In genomic region chr2:20491739-20492531, GRCh38 we compare ENCODE assay signal across 14 cellular contexts. TPM values are rescaled to one million over a fixed set of nuclear protein-coding genes. Genes with fewer than 3 reads are reported as not detected.
DNase-seq lines count a peak whose midpoint lies in the region; ATAC-seq, FAIRE-seq and TF ChIP-seq lines count a peak whose summit lies in the region.
"Had no signal": no experiment of that assay in that cellular context is flagged by ENCODE, and none has a peak within 500 bp of the region (broad histone marks: within the 10 kb centered on the region; RNA-seq: fewer than 3 reads in every experiment).

No MANE protein-coding gene starts in this region.

- H3K4me3 ChIP-seq in astrocyte (ENCODE audit: insufficient read depth, low read depth, low read length) = no peak overlapping the region
- H3K4me3 ChIP-seq in liver (ENCODE audit: low read depth in 1 of 3, low read length in 3 of 3) = no peak overlapping the region
- no peak overlapping the region for H3K4me3 ChIP-seq in CD4-positive, alpha-beta memory T cell (ENCODE audit: low read length in 2 of 2)
- no peak overlapping the region for H3K4me3 ChIP-seq in mucosa of descending colon
- H3K4me3 ChIP-seq: pancreas had no signal

- no peak for TF ChIP-seq CTCF in astrocyte (IDR thresholded peaks at IDR 0.05; ENCODE audit: insufficient read depth, low read depth, low read length)
- no peak for TF ChIP-seq CTCF in liver (IDR thresholded peaks at IDR 0.05; ENCODE audit: low read depth, low read length, missing input control)
- TF ChIP-seq CTCF in mucosa of descending colon (IDR thresholded peaks at IDR 0.05) = no peak

- intact Hi-C loops in activated CD4-positive, alpha-beta T cell treated with anti-CD3 and anti-CD28 coated beads, Interleukin-2, amount 10 ng/mL, durations not matched to agents 24 days and 14 days (cut with micrococcal nuclease) = no loop called here
- intact Hi-C loops in CD4-positive, alpha-beta memory T cell (cut with micrococcal nuclease) = no loop called here
- intact Hi-C loops in mucosa of descending colon (cut with DNase I, micrococcal nuclease) = no loop called here

- H3K4me1 ChIP-seq in astrocyte (ENCODE audit: insufficient read depth, low read length) (peaks cover 62% of the 10 kb centered on the region), liver (ENCODE audit: control insufficient read depth in 4 of 4, insufficient read depth in 4 of 4, low read length in 3 of 4) (no peaks in the 10 kb centered on the region), mucosa of descending colon (ENCODE audit: low read depth) (no peaks in the 10 kb centered on the region)
- H3K4me1 ChIP-seq in CD4-positive, alpha-beta memory T cell (ENCODE audit: insufficient read depth, low read length) = no peaks in the 10 kb centered on the region
- H3K4me1 ChIP-seq: pancreas had no signal

- H3K9ac ChIP-seq in astrocyte (ENCODE audit: low read length) (no peak overlapping the region), liver (ENCODE audit: low read depth in 1 of 2, low read length in 2 of 2) (no peak overlapping the region)

- WGBS in liver = 86% methylated on average over 15 of the region's 15 CpGs

- H3K4me2 ChIP-seq in astrocyte (ENCODE audit: low read length) = peak overlapping the region; percentile 8

- no peak for TF ChIP-seq RAD21 in liver (IDR thresholded peaks at IDR 0.05)

- peak; percentile 45 for ATAC-seq in stimulated activated memory B cell treated with anti-CD40 and anti-IgM and Interleukin-4, amounts not matched to agents 10 μg/mL and 1 μg/mL and 100 μg/mL, for 72 hours
- no peak for ATAC-seq in mucosa of descending colon
- ATAC-seq: activated T-helper 17 cell treated with anti-CD3 and anti-CD28 coated beads, Interleukin-2, amount 50 U/mL, for 72 hours; T-helper 17 cell had no signal

- H3K9me3 ChIP-seq in astrocyte (ENCODE audit: insufficient read depth, low read depth, low read length) (no peaks in the 10 kb centered on the region), liver (ENCODE audit: control insufficient read depth in 4 of 4, low read length in 3 of 4) (no peaks in the 10 kb centered on the region), mucosa of descending colon (no peaks in the 10 kb centered on the region)
- no peaks in the 10 kb centered on the region for H3K9me3 ChIP-seq in CD4-positive, alpha-beta memory T cell (ENCODE audit: control insufficient read depth in 1 of 2, low read length in 2 of 2)
- H3K9me3 ChIP-seq: pancreas had no signal

- H3K36me3 ChIP-seq in astrocyte (ENCODE audit: insufficient read depth, low read length) (no peaks in the 10 kb centered on the region), liver (ENCODE audit: control insufficient read depth in 4 of 4, insufficient read depth in 3 of 4, low read depth in 1 of 4, low read length in 3 of 4) (no peaks in the 10 kb centered on the region), mucosa of descending colon (ENCODE audit: low read depth) (no peaks in the 10 kb centered on the region)
- no peaks in the 10 kb centered on the region for H3K36me3 ChIP-seq in CD4-positive, alpha-beta memory T cell (ENCODE audit: insufficient read depth, low read length)
- H3K36me3 ChIP-seq: pancreas had no signal

- no peaks in the 10 kb centered on the region for H3K79me2 ChIP-seq in astrocyte (ENCODE audit: insufficient read depth, low read length)

- peaks cover 4% of the 10 kb centered on the region for H3K27me3 Mint-ChIP-seq in astrocyte (ENCODE audit: low read depth, unreplicated experiment)
- H3K27me3 Mint-ChIP-seq in stimulated activated memory B cell treated with anti-CD40 and anti-IgM and Interleukin-4, amounts not matched to agents 10 μg/mL and 1 μg/mL and 100 μg/mL, for 72 hours = peaks cover 30% of the 10 kb centered on the region
- no peaks in the 10 kb centered on the region for H3K27me3 Mint-ChIP-seq in activated CD4-positive, alpha-beta T cell treated with anti-CD3 and anti-CD28 coated beads, Interleukin-2, amount 10 ng/mL, durations not matched to agents 24 days and 14 days
- H3K27me3 Mint-ChIP-seq in CD4-positive, alpha-beta memory T cell = no peaks in the 10 kb centered on the region
- H3K27me3 Mint-ChIP-seq: activated CD4-positive, alpha-beta T cell treated with anti-CD3 and anti-CD28 coated beads, Interleukin-2, amount 10 ng/mL, durations not matched to agents 7 days and 5 days; activated T-helper 17 cell treated with anti-CD3 and anti-CD28 coated beads, Interleukin-2, amount 50 U/mL, for 72 hours had no signal

- CTCF ChIA-PET in CD4-positive, alpha-beta memory T cell (lab: Charles Lee; ENCODE audit: partially characterized antibody) = no interaction called here

- H3K4me3 Mint-ChIP-seq in astrocyte (ENCODE audit: unreplicated experiment) = no peak overlapping the region
- H3K4me3 Mint-ChIP-seq in stimulated activated memory B cell treated with anti-CD40 and anti-IgM and Interleukin-4, amounts not matched to agents 10 μg/mL and 1 μg/mL and 100 μg/mL, for 72 hours = no peak overlapping the region
- H3K4me3 Mint-ChIP-seq in activated CD4-positive, alpha-beta T cell treated with anti-CD3 and anti-CD28 coated beads, Interleukin-2, amount 10 ng/mL, durations not matched to agents 24 days and 14 days = no peak overlapping the region
- no peak overlapping the region for H3K4me3 Mint-ChIP-seq in CD4-positive, alpha-beta memory T cell
- H3K4me3 Mint-ChIP-seq: activated CD4-positive, alpha-beta T cell treated with anti-CD3 and anti-CD28 coated beads, Interleukin-2, amount 10 ng/mL, durations not matched to agents 7 days and 5 days; activated T-helper 17 cell treated with anti-CD3 and anti-CD28 coated beads, Interleukin-2, amount 50 U/mL, for 72 hours; CD4-positive, CD25-positive, alpha-beta regulatory T cell; T-helper 17 cell had no signal

- no peak for FAIRE-seq in astrocyte (lab: Jason Lieb, UNC)
- FAIRE-seq: pancreas had no signal

- H4K20me1 ChIP-seq in astrocyte (ENCODE audit: insufficient read depth, low read length) = no peaks in the 10 kb centered on the region

- H3K27ac Mint-ChIP-seq in astrocyte (ENCODE audit: unreplicated experiment) = no peak overlapping the region
- H3K27ac Mint-ChIP-seq in stimulated activated memory B cell treated with anti-CD40 and anti-IgM and Interleukin-4, amounts not matched to agents 10 μg/mL and 1 μg/mL and 100 μg/mL, for 72 hours = no peak overlapping the region
- H3K27ac Mint-ChIP-seq in activated CD4-positive, alpha-beta T cell treated with anti-CD3 and anti-CD28 coated beads, Interleukin-2, amount 10 ng/mL, durations not matched to agents 24 days and 14 days = no peak overlapping the region
- no peak overlapping the region for H3K27ac Mint-ChIP-seq in CD4-positive, alpha-beta memory T cell
- H3K27ac Mint-ChIP-seq: activated CD4-positive, alpha-beta T cell treated with anti-CD3 and anti-CD28 coated beads, Interleukin-2, amount 10 ng/mL, durations not matched to agents 7 days and 5 days; activated T-helper 17 cell treated with anti-CD3 and anti-CD28 coated beads, Interleukin-2, amount 50 U/mL, for 72 hours; CD4-positive, CD25-positive, alpha-beta regulatory T cell; T-helper 17 cell had no signal

- no peaks in the 10 kb centered on the region for H3K27me3 ChIP-seq in astrocyte (ENCODE audit: insufficient read depth, low read length)
- H3K27me3 ChIP-seq in liver (ENCODE audit: control insufficient read depth in 4 of 4, insufficient read depth in 4 of 4, low read length in 3 of 4) = no peaks in the 10 kb centered on the region
- H3K27me3 ChIP-seq in CD4-positive, alpha-beta memory T cell (ENCODE audit: insufficient read depth, low read length) = no peaks in the 10 kb centered on the region
- H3K27me3 ChIP-seq: pancreas had no signal

- H2AFZ ChIP-seq in astrocyte (ENCODE audit: low read depth, low read length) = no peak overlapping the region

- POLR2A ChIA-PET in CD4-positive, alpha-beta memory T cell (lab: Charles Lee; ENCODE audit: partially characterized antibody) = no interaction called here

- H3K4me1 Mint-ChIP-seq in astrocyte (ENCODE audit: low read depth, unreplicated experiment) = peaks cover 63% of the 10 kb centered on the region
- peaks cover 14% of the 10 kb centered on the region for H3K4me1 Mint-ChIP-seq in stimulated activated memory B cell treated with anti-CD40 and anti-IgM and Interleukin-4, amounts not matched to agents 10 μg/mL and 1 μg/mL and 100 μg/mL, for 72 hours
- no peaks in the 10 kb centered on the region for H3K4me1 Mint-ChIP-seq in activated CD4-positive, alpha-beta T cell treated with anti-CD3 and anti-CD28 coated beads, Interleukin-2, amount 10 ng/mL, durations not matched to agents 24 days and 14 days
- no peaks in the 10 kb centered on the region for H3K4me1 Mint-ChIP-seq in CD4-positive, alpha-beta memory T cell
- H3K4me1 Mint-ChIP-seq: activated T-helper 17 cell treated with anti-CD3 and anti-CD28 coated beads, Interleukin-2, amount 50 U/mL, for 72 hours; T-helper 17 cell had no signal

- H3K27ac ChIP-seq in astrocyte (ENCODE audit: low read depth, low read length) (peak overlapping the region; percentile 78), liver (ENCODE audit: low read depth in 1 of 2, low read length in 2 of 2) (no peak overlapping the region)
- no peak overlapping the region for H3K27ac ChIP-seq in CD4-positive, alpha-beta memory T cell (ENCODE audit: low read depth, low read length)

- no peaks in the 10 kb centered on the region for H3K36me3 Mint-ChIP-seq in astrocyte (ENCODE audit: low read depth, unreplicated experiment)
- no peaks in the 10 kb centered on the region for H3K36me3 Mint-ChIP-seq in stimulated activated memory B cell treated with anti-CD40 and anti-IgM and Interleukin-4, amounts not matched to agents 10 μg/mL and 1 μg/mL and 100 μg/mL, for 72 hours
- H3K36me3 Mint-ChIP-seq in activated CD4-positive, alpha-beta T cell treated with anti-CD3 and anti-CD28 coated beads, Interleukin-2, amount 10 ng/mL, durations not matched to agents 24 days and 14 days (ENCODE audit: low read depth) = no peaks in the 10 kb centered on the region
- no peaks in the 10 kb centered on the region for H3K36me3 Mint-ChIP-seq in CD4-positive, alpha-beta memory T cell
- H3K36me3 Mint-ChIP-seq: CD4-positive, CD25-positive, alpha-beta regulatory T cell had no signal

- H3K9me3 Mint-ChIP-seq in astrocyte (ENCODE audit: unreplicated experiment) = no peaks in the 10 kb centered on the region
- H3K9me3 Mint-ChIP-seq in stimulated activated memory B cell treated with anti-CD40 and anti-IgM and Interleukin-4, amounts not matched to agents 10 μg/mL and 1 μg/mL and 100 μg/mL, for 72 hours = no peaks in the 10 kb centered on the region
- no peaks in the 10 kb centered on the region for H3K9me3 Mint-ChIP-seq in activated CD4-positive, alpha-beta T cell treated with anti-CD3 and anti-CD28 coated beads, Interleukin-2, amount 10 ng/mL, durations not matched to agents 24 days and 14 days
- H3K9me3 Mint-ChIP-seq in CD4-positive, alpha-beta memory T cell = no peaks in the 10 kb centered on the region
- H3K9me3 Mint-ChIP-seq: activated CD4-positive, alpha-beta T cell treated with anti-CD3 and anti-CD28 coated beads, Interleukin-2, amount 10 ng/mL, durations not matched to agents 7 days and 5 days; activated T-helper 17 cell treated with anti-CD3 and anti-CD28 coated beads, Interleukin-2, amount 50 U/mL, for 72 hours; CD4-positive, CD25-positive, alpha-beta regulatory T cell had no signal

- DNase-seq in HK-2 (ENCODE audit: unreplicated experiment) (peak; percentile 61), astrocyte (ENCODE audit: low read depth) (no peak), NOMO-1 treated with DMSO at 0.1 percent for 48 hours (lab: John Stamatoyannopoulos, UW; ENCODE audit: unreplicated experiment) (no peak), mucosa of descending colon (no peak)
- DNase-seq in activated CD4-positive, alpha-beta T cell treated with anti-CD3 and anti-CD28 coated beads, Interleukin-2, amount 10 ng/mL, durations not matched to agents 24 days and 14 days = no peak
- no peak for DNase-seq in CD4-positive, alpha-beta memory T cell
- DNase-seq: activated CD4-positive, alpha-beta T cell treated with anti-CD3 and anti-CD28 coated beads, Interleukin-2, amount 10 ng/mL, durations not matched to agents 7 days and 5 days; CD4-positive, CD25-positive, alpha-beta regulatory T cell; effector memory CD4-positive, alpha-beta T cell; pancreas; T-helper 17 cell had no signal

RNA-seq across cellular contexts. Expression of gene RHOB, which starts 45.1 kb away (rescaled TPM):
- total RNA-seq in astrocyte = 161 and 173 TPM in 2 replicates
- 100 to 1,000 TPM in 1 of 2 donors, 10 to 100 TPM in 1; 82.6 to 634 TPM for total RNA-seq in liver
- 100 to 1,000 TPM; 114 to 207 TPM for polyA plus RNA-seq in liver
- 16.4 and 18.5 TPM in 2 replicates for total RNA-seq in activated CD4-positive, alpha-beta T cell treated with anti-CD3 and anti-CD28 coated beads, Interleukin-2, amount 10 ng/mL, durations not matched to agents 24 days and 14 days
- 1 to 10 TPM; 7.9 to 8.9 TPM for total RNA-seq in CD4-positive, alpha-beta memory T cell
- polyA plus RNA-seq in CD4-positive, alpha-beta memory T cell = under 1 TPM; 0.68 to 0.94 TPM
- 100 to 1,000 TPM in 2 of 3 donors, 10 to 100 TPM in 1; 75.5 to 616 (median 104) TPM for total RNA-seq in mucosa of descending colon
